19 cellular contexts compared by ENCODE assay signal in genomic region chr11:46026616-46027293, GRCh38.
DNase-seq lines count a peak whose midpoint lies in the region; ATAC-seq and TF ChIP-seq lines count a peak whose summit lies in the region.
"Had no signal": no experiment of that assay in that cellular context is flagged by ENCODE, and none has a peak within 500 bp of the region (broad histone marks: within the 10 kb centered on the region; RNA-seq: fewer than 3 reads in every experiment).

No MANE protein-coding gene starts in this region.

- peak overlapping the region in 45 of 59 donors; percentile 5 to 81 (median 60) for H3K27ac ChIP-seq in dorsolateral prefrontal cortex
- no peak overlapping the region for H3K27ac ChIP-seq in body of pancreas
- H3K27ac ChIP-seq: epithelial cell of prostate, left ventricle myocardium inferior had no signal

- ATAC-seq in HG03439 (IDR thresholded peaks at IDR 0.05; ENCODE audit: unreplicated experiment): no peak
- ATAC-seq in body of pancreas: no peak
- ATAC-seq: natural killer cell treated with Interleukin-12 subunit alpha and Interleukin-12 subunit beta and Interleukin-15 and Interleukin-18, amount 100 ng/mL, for 72 hours; right cardiac atrium; stimulated activated memory B cell treated with anti-CD40 and anti-IgM and Interleukin-4, amounts not matched to agents 10 μg/mL and 1 μg/mL and 100 μg/mL, for 72 hours had no signal

- no peak for TF ChIP-seq POLR2A in body of pancreas (IDR thresholded peaks at IDR 0.05)

- H3K27me3 ChIP-seq in dorsolateral prefrontal cortex (no peaks in the 10 kb centered on the region), body of pancreas (no peaks in the 10 kb centered on the region)

- H3K4me1 ChIP-seq in body of pancreas: no peaks in the 10 kb centered on the region

- TF ChIP-seq CTCF in AG09309 (IDR thresholded peaks at IDR 0.05; ENCODE audit: control insufficient read depth, insufficient read depth, low read depth, low read length, missing control alignments): no peak
- no peak for TF ChIP-seq CTCF in dorsolateral prefrontal cortex (IDR thresholded peaks at IDR 0.05 in 54 of 56, conservative IDR thresholded peaks at IDR 0.05 in 2 of 56; ENCODE audit: low read depth in 1 of 56, partially characterized antibody in 56 of 56)
- TF ChIP-seq CTCF in body of pancreas (IDR thresholded peaks at IDR 0.05): no peak

- intact Hi-C loops in dorsolateral prefrontal cortex (cut with DNase I) (no loop called here), body of pancreas (cut with DNase I) (no loop called here)

- H3K4me3 ChIP-seq in AG09309 (ENCODE audit: control insufficient read depth, low read depth, low read length) (no peak overlapping the region), dorsolateral prefrontal cortex (peak overlapping the region in 4 of 59 donors; percentile 3 to 23 (median 14)), body of pancreas (no peak overlapping the region)
- H3K4me3 ChIP-seq: left ventricle myocardium inferior had no signal

- H3K9me3 ChIP-seq in body of pancreas: no peaks in the 10 kb centered on the region
- H3K9me3 ChIP-seq: left ventricle myocardium inferior had no signal

- no peaks in the 10 kb centered on the region for H3K36me3 ChIP-seq in body of pancreas (replicated peaks in 1 of 2; ENCODE audit: insufficient read depth in 1 of 2, low read depth in 2 of 2)
- H3K36me3 ChIP-seq: left ventricle myocardium inferior had no signal

- DNase-seq in AG09309 (ENCODE audit: low read depth) (peak; percentile 34), M059J (ENCODE audit: low read depth) (peak; percentile 12), dorsolateral prefrontal cortex (peak in 2 of 10 donors; percentile 11 to 26), myocyte (ENCODE audit: low read depth) (peak; percentile 77), GDM1 (lab: John Stamatoyannopoulos, UW) (no peak), body of pancreas (no peak)
- DNase-seq in activated CD4-positive, alpha-beta T cell treated with anti-CD3 and anti-CD28 coated beads for 4 hours: no peak
- DNase-seq: activated CD8-positive, alpha-beta memory T cell treated with anti-CD3 and anti-CD28 coated beads, Interleukin-2, amount 50 U/mL, for 48 hours; activated naive CD4-positive, alpha-beta T cell treated with anti-CD3 and anti-CD28 coated beads, Interleukin-2, amount 10 ng/mL, durations not matched to agents 7 days and 5 days; hippocampal formation; left ventricle myocardium inferior; MM.1S; NCI-H2081; NCI-H82; right cardiac atrium had no signal

- 79 to 89% methylated on average over 10 of the region's 10 CpGs for WGBS in body of pancreas, 2 donors

Comparison
In these comparisons a context has a peak if more than half of its experiments do, and no peak if none do; other contexts are left out.
1. DNase-seq: peak in AG09309 (single experiment), M059J (single experiment) and myocyte (single experiment); none in GDM1 (single experiment), activated CD4-positive, alpha-beta T cell treated with anti-CD3 and anti-CD28 coated beads for 4 hours (0 of 2) and body of pancreas (0 of 4).
2. H3K27ac ChIP-seq: peak in dorsolateral prefrontal cortex (45 of 59); none in body of pancreas (0 of 4).